In genomic region chr14:91140672-91141071, GRCh38 we compare ENCODE assay signal across 7 cellular contexts. TPM values are rescaled to one million over a fixed set of nuclear protein-coding genes. Genes with fewer than 3 reads are reported as not detected.
DNase-seq lines count a peak whose midpoint lies in the region; ATAC-seq and TF ChIP-seq lines count a peak whose summit lies in the region.

No MANE protein-coding gene starts in this region.

- H3K27ac ChIP-seq in DND-41 (ENCODE audit: low read length) (no peak overlapping the region), breast epithelium (no peak overlapping the region), spleen (no peak overlapping the region)

- H3K36me3 Mint-ChIP-seq in nephron progenitor cell (ENCODE audit: low read depth), result peaks cover 3% of the 10 kb centered on the region

- 90 to 96% (median 95%) methylated on average over 3 of the region's 3 CpGs for WGBS in spleen, 5 donors

- H3K27me3 ChIP-seq in DND-41 (ENCODE audit: insufficient read depth, low read length, poor library complexity), result no peaks in the 10 kb centered on the region
- H3K27me3 ChIP-seq in breast epithelium, result no peaks in the 10 kb centered on the region
- no peaks in the 10 kb centered on the region for H3K27me3 ChIP-seq in spleen (replicated peaks in 1 of 7)

- H3K4me1 Mint-ChIP-seq in nephron progenitor cell, result no peaks in the 10 kb centered on the region

- no peak overlapping the region for H3K9ac ChIP-seq in DND-41 (ENCODE audit: low read depth, low read length)

- H3K36me3 ChIP-seq in DND-41 (ENCODE audit: insufficient read depth, low read length) (peaks cover 28% of the 10 kb centered on the region), breast epithelium (no peaks in the 10 kb centered on the region), spleen (peaks cover 0 to 67% (median 8%) of the 10 kb centered on the region in 6 donors)

- H3K4me2 ChIP-seq in DND-41 (ENCODE audit: insufficient read depth, low read length), result no peak overlapping the region

- TF ChIP-seq CTCF in DND-41 (IDR thresholded peaks at IDR 0.05; ENCODE audit: borderline replicate concordance, extremely low read depth, low read length, poor library complexity, severe bottlenecking), result peak; percentile 37
- TF ChIP-seq CTCF in breast epithelium (IDR thresholded peaks at IDR 0.05), result peak in 2 of 3 donors; percentile 47 to 59
- TF ChIP-seq CTCF in nephron progenitor cell (IDR thresholded peaks at IDR 0.05), result no peak
- TF ChIP-seq CTCF in spleen (IDR thresholded peaks at IDR 0.05 in 8 of 11, conservative IDR thresholded peaks at IDR 0.05 in 3 of 11), result peak in 3 of 11 experiments; percentile 5 to 20 (median 14)

- no peaks in the 10 kb centered on the region for H3K9me3 Mint-ChIP-seq in nephron progenitor cell

- no peak overlapping the region for H3K4me3 Mint-ChIP-seq in nephron progenitor cell

- H3K27me3 Mint-ChIP-seq in nephron progenitor cell (ENCODE audit: low read depth, poor library complexity), result peaks cover 3% of the 10 kb centered on the region

- H3K4me1 ChIP-seq in DND-41 (ENCODE audit: insufficient read depth, low read length), result no peaks in the 10 kb centered on the region
- no peaks in the 10 kb centered on the region for H3K4me1 ChIP-seq in breast epithelium
- peaks cover 9 to 73% (median 26%) of the 10 kb centered on the region in 6 donors for H3K4me1 ChIP-seq in spleen

- H3K79me2 ChIP-seq in DND-41 (ENCODE audit: insufficient read depth, low read length), result peaks cover 9% of the 10 kb centered on the region; the same call in 1 of the 2 replicates

- H3K27ac Mint-ChIP-seq in nephron progenitor cell, result peak overlapping the region; percentile 44

- no peak for ATAC-seq in DND-41 (ENCODE audit: insufficient read depth, low read depth)
- ATAC-seq in GM19328 (IDR thresholded peaks at IDR 0.05; ENCODE audit: unreplicated experiment), result no peak

- no peaks in the 10 kb centered on the region for H3K9me3 ChIP-seq in DND-41 (ENCODE audit: insufficient read depth, low read length, severe bottlenecking)
- H3K9me3 ChIP-seq in breast epithelium, result no peaks in the 10 kb centered on the region
- H3K9me3 ChIP-seq in spleen, result no peaks in the 10 kb centered on the region

- H4K20me1 ChIP-seq in DND-41 (ENCODE audit: insufficient read depth, low read length), result peaks cover 7% of the 10 kb centered on the region; the same call in 1 of the 2 replicates

- H2AFZ ChIP-seq in DND-41 (ENCODE audit: low read depth, low read length), result no peak overlapping the region

- H3K4me3 ChIP-seq in DND-41 (ENCODE audit: low read depth in 1 of 2, low read length in 2 of 2) (no peak overlapping the region), breast epithelium (no peak overlapping the region), spleen (no peak overlapping the region)

- no peak for TF ChIP-seq POLR2A in breast epithelium (IDR thresholded peaks at IDR 0.05)
- no peak for TF ChIP-seq POLR2A in spleen (IDR thresholded peaks at IDR 0.05)

- DNase-seq in DND-41, result no peak
- no peak for DNase-seq in breast epithelium (ENCODE audit: low spot score in 2 of 2)
- no peak for DNase-seq in nephron progenitor cell
- no peak for DNase-seq in spleen
- no peak for DNase-seq in posterior vena cava (ENCODE audit: low spot score)

- no peak for TF ChIP-seq EP300 in Ishikawa (IDR thresholded peaks at IDR 0.05; ENCODE audit: borderline replicate concordance)

- peak; percentile 70 for TF ChIP-seq RAD21 in Ishikawa (IDR thresholded peaks at IDR 0.05; ENCODE audit: low read depth)

- intact Hi-C loops in breast epithelium (cut with DNase I; ENCODE audit: low total_unique reads), result no loop called here
- intact Hi-C loops in spleen (cut with DNase I; ENCODE audit: low total_unique reads), result no loop called here
- intact Hi-C loops in posterior vena cava (cut with DNase I), result no loop called here

TF ChIP-seq in Ishikawa, 13 proteins besides CTCF, POLR2A, EP300 and RAD21:
- TF ChIP-seq TEAD4 (IDR thresholded peaks at IDR 0.05) (no peak), TAF1 (IDR thresholded peaks at IDR 0.05; ENCODE audit: low read depth) (no peak), NFIC (IDR thresholded peaks at IDR 0.05) (no peak), YY1 (IDR thresholded peaks at IDR 0.05; ENCODE audit: low read depth) (no peak), REST (IDR thresholded peaks at IDR 0.05; ENCODE audit: low read depth) (no peak), EGR1 (IDR thresholded peaks at IDR 0.05) (no peak), ZBTB7A (IDR thresholded peaks at IDR 0.05; ENCODE audit: low read depth) (no peak)
- TF ChIP-seq, protein P1, sequence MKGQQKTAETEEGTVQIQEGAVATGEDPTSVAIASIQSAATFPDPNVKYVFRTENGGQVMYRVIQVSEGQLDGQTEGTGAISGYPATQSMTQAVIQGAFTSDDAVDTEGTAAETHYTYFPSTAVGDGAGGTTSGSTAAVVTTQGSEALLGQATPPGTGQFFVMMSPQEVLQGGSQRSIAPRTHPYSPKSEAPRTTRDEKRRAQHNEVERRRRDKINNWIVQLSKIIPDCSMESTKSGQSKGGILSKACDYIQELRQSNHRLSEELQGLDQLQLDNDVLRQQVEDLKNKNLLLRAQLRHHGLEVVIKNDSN (IDR thresholded peaks at IDR 0.05), result no peak

RNA-seq across cellular contexts. Expression of gene DGLUCY, which starts 26.8 kb away (rescaled TPM):
- 10 to 100 TPM; 32.6 to 35.7 (median 34.4) TPM for total RNA-seq in breast epithelium
- total RNA-seq in spleen, result 100 to 1,000 TPM in 5 of 7 donors, 10 to 100 TPM in 2; 83.2 to 134 (median 106) TPM
- 10 to 100 TPM; 24.1 to 42.9 (median 35.0) TPM for polyA plus RNA-seq in spleen
- 10 to 100 TPM; 36.2 to 44.4 TPM for total RNA-seq in posterior vena cava
